Comparison of ENCODE assay signal across 8 cellular contexts in genomic region chr17:78343433-78344201, GRCh38. TPM values are rescaled to one million over a fixed set of nuclear protein-coding genes. Genes with fewer than 3 reads are reported as not detected.
A peak's percentile ranks its signal among the peaks of the same experiment; 100 is the strongest.
DNase-seq lines count a peak whose midpoint lies in the region; ATAC-seq and TF ChIP-seq lines count a peak whose summit lies in the region.

No MANE protein-coding gene starts in this region.

- H3K9me3 ChIP-seq in RWPE2 (ENCODE audit: severe bottlenecking), result no peaks in the 10 kb centered on the region
- no peaks in the 10 kb centered on the region for H3K9me3 ChIP-seq in thyroid gland

- H3K4me1 Mint-ChIP-seq in activated naive CD8-positive, alpha-beta T cell (ENCODE audit: low read depth), result peaks cover 72% of the 10 kb centered on the region
- H3K4me1 Mint-ChIP-seq in mesothelial cell of epicardium, result peaks cover 13% of the 10 kb centered on the region

- no peak for TF ChIP-seq POLR2A in thyroid gland (IDR thresholded peaks at IDR 0.05)

- H3K4me1 ChIP-seq in RWPE2 (ENCODE audit: insufficient read depth, poor library complexity, severe bottlenecking) (peaks cover 48% of the 10 kb centered on the region), thyroid gland (peaks cover 21 to 53% of the 10 kb centered on the region in 2 donors)

- H3K27me3 Mint-ChIP-seq in activated naive CD8-positive, alpha-beta T cell, result no peaks in the 10 kb centered on the region
- no peaks in the 10 kb centered on the region for H3K27me3 Mint-ChIP-seq in mesothelial cell of epicardium (ENCODE audit: low read depth)

- WGBS in thyroid gland, 2 donors, result 80 to 94% methylated on average over 12 to 16 of the region's 19 CpGs

- H3K36me3 Mint-ChIP-seq in activated naive CD8-positive, alpha-beta T cell, result no peaks in the 10 kb centered on the region
- no peaks in the 10 kb centered on the region for H3K36me3 Mint-ChIP-seq in mesothelial cell of epicardium

- no peak for DNase-seq in RWPE2 (ENCODE audit: low spot score)
- no peak for DNase-seq in mesothelial cell of epicardium (ENCODE audit: low spot score in 2 of 2, unreplicated experiment in 2 of 2)
- DNase-seq in thyroid gland, result peak; percentile 29 to 32
- no peak for DNase-seq in NCI-H526 (lab: John Stamatoyannopoulos, UW)

- H3K27ac Mint-ChIP-seq in activated naive CD8-positive, alpha-beta T cell, result peak overlapping the region; percentile 81
- H3K27ac Mint-ChIP-seq in mesothelial cell of epicardium, result peak overlapping the region; percentile 69

- intact Hi-C loops in thyroid gland (cut with DNase I), result no loop called here

- H3K27ac ChIP-seq in RWPE2 (ENCODE audit: poor library complexity, severe bottlenecking) (peak overlapping the region; percentile 94), thyroid gland (peak overlapping the region in 2 of 3 donors; percentile 57 to 92)

- H3K9me3 Mint-ChIP-seq in activated naive CD8-positive, alpha-beta T cell (ENCODE audit: low read depth), result no peaks in the 10 kb centered on the region
- no peaks in the 10 kb centered on the region for H3K9me3 Mint-ChIP-seq in mesothelial cell of epicardium

- H3K4me3 Mint-ChIP-seq in activated naive CD8-positive, alpha-beta T cell, result peak overlapping the region; percentile 63
- H3K4me3 Mint-ChIP-seq in mesothelial cell of epicardium, result no peak overlapping the region

- H3K36me3 ChIP-seq in RWPE2 (ENCODE audit: low read depth) (no peaks in the 10 kb centered on the region), thyroid gland (no peaks in the 10 kb centered on the region)

- peak; percentile 38 for ATAC-seq in GM21737 (IDR thresholded peaks at IDR 0.05; ENCODE audit: unreplicated experiment)
- no peak for ATAC-seq in RWPE2 (ENCODE audit: low read depth)
- no peak for ATAC-seq in HG03460 (IDR thresholded peaks at IDR 0.05; ENCODE audit: unreplicated experiment)
- ATAC-seq in GM19395 (IDR thresholded peaks at IDR 0.05; ENCODE audit: unreplicated experiment), result no peak

- H3K4me3 ChIP-seq in RWPE2 (ENCODE audit: severe bottlenecking), result no peak overlapping the region
- H3K4me3 ChIP-seq in thyroid gland (replicated peaks in 1 of 3), result no peak overlapping the region

- TF ChIP-seq CTCF in RWPE2 (IDR thresholded peaks at IDR 0.05; ENCODE audit: poor library complexity, severe bottlenecking), result no peak
- TF ChIP-seq CTCF in mesothelial cell of epicardium (IDR thresholded peaks at IDR 0.05; ENCODE audit: unreplicated experiment), result no peak
- no peak for TF ChIP-seq CTCF in thyroid gland (IDR thresholded peaks at IDR 0.05)

- H3K27me3 ChIP-seq in RWPE2 (ENCODE audit: insufficient read depth, poor library complexity, severe bottlenecking), result no peaks in the 10 kb centered on the region
- no peaks in the 10 kb centered on the region for H3K27me3 ChIP-seq in thyroid gland

RNA-seq across cellular contexts. Expression of gene SOCS3, which starts 16.3 kb away (rescaled TPM):
- 45.7 to 50.0 TPM (median 49.8 TPM) in 3 replicates for total RNA-seq in mesothelial cell of epicardium
- total RNA-seq in thyroid gland, result 100 to 1,000 TPM in 1 of 4 donors, 10 to 100 TPM in 2, 1 to 10 TPM in 1; 9.2 to 110 (median 33.3) TPM

RNA-seq across cellular contexts. Expression of gene PGS1, which starts 34.8 kb away (rescaled TPM):
- total RNA-seq in mesothelial cell of epicardium (62.0 to 66.5 TPM (median 62.3 TPM) in 3 replicates), thyroid gland (10 to 100 TPM; 41.2 to 87.2 (median 69.1) TPM)

Comparison
In these comparisons a context has a peak if more than half of its experiments do, and no peak if none do; other contexts are left out.
1. DNase-seq: peak in thyroid gland (2 of 2); none in RWPE2 (single experiment), mesothelial cell of epicardium (0 of 2) and NCI-H526 (0 of 2).